ENCODE assay signal across 11 cellular contexts in genomic region chr16:23026777-23027362, GRCh38.
DNase-seq lines count a peak whose midpoint lies in the region; ATAC-seq, FAIRE-seq and TF ChIP-seq lines count a peak whose summit lies in the region.
"Had no signal": no experiment of that assay in that cellular context is flagged by ENCODE, and none has a peak within 500 bp of the region (broad histone marks: within the 10 kb centered on the region; RNA-seq: fewer than 3 reads in every experiment).

No MANE protein-coding gene starts in this region.

- no peak overlapping the region for H3K4me3 Mint-ChIP-seq in naive thymus-derived CD4-positive, alpha-beta T cell
- H3K4me3 Mint-ChIP-seq: CD4-positive, alpha-beta memory T cell had no signal

- H4K20me1 ChIP-seq in hepatocyte (ENCODE audit: insufficient read depth, poor library complexity, severe bottlenecking) = no peaks in the 10 kb centered on the region

- no TSS peak for BruUV-seq in A673 (replicated peaks; lab: Mats Ljungman, UMichigan)

- TF ChIP-seq POLR2A in transverse colon (IDR thresholded peaks at IDR 0.05) = no peak

- WGBS in hepatocyte (ENCODE audit: low lambda C conversion rate, missing lambda C conversion rate) = 45% methylated on average over 4 of the region's 4 CpGs
- 21 to 26% methylated on average over 4 of the region's 4 CpGs for WGBS in transverse colon (ENCODE audit: low coverage in 1 of 2), 2 donors

- H3K4me2 ChIP-seq in hepatocyte = no peak overlapping the region

- no peak for ATAC-seq in naive thymus-derived CD4-positive, alpha-beta T cell
- ATAC-seq in HG03159 (IDR thresholded peaks at IDR 0.05; ENCODE audit: unreplicated experiment) = no peak

- H3K36me3 ChIP-seq in A673 (ENCODE audit: insufficient read depth, low read length, poor library complexity, severe bottlenecking) (no peaks in the 10 kb centered on the region), hepatocyte (replicated peaks; ENCODE audit: insufficient read depth, low read depth) (no peaks in the 10 kb centered on the region), transverse colon (no peaks in the 10 kb centered on the region)
- H3K36me3 ChIP-seq in naive thymus-derived CD4-positive, alpha-beta T cell (ENCODE audit: control insufficient read depth in 2 of 3, insufficient read depth in 3 of 3, low read length in 3 of 3) = no peaks in the 10 kb centered on the region

- POLR2A ChIA-PET in A673 (lab: Charles Lee; ENCODE audit: low non-redundant PET) = no interaction called here
- POLR2A ChIA-PET in naive thymus-derived CD4-positive, alpha-beta T cell (lab: Charles Lee) = no interaction called here

- no peaks in the 10 kb centered on the region for H3K79me2 ChIP-seq in hepatocyte

- CTCF ChIA-PET in A673 (lab: Charles Lee) = no interaction called here
- CTCF ChIA-PET in naive thymus-derived CD4-positive, alpha-beta T cell (lab: Charles Lee) = interaction anchor here (0.6 kb wide), 1 partner anchor 350 kb away, joined by 3 read pairs; no protein-coding TSS in a partner anchor

- H3K27me3 ChIP-seq in A673 (replicated peaks; ENCODE audit: insufficient read depth, low read depth, low read length, poor library complexity) (peaks cover 33% of the 10 kb centered on the region), hepatocyte (no peaks in the 10 kb centered on the region), transverse colon (peaks cover 17% of the 10 kb centered on the region)
- H3K27me3 ChIP-seq in naive thymus-derived CD4-positive, alpha-beta T cell (ENCODE audit: control insufficient read depth in 2 of 2, insufficient read depth in 2 of 2, low read length in 2 of 2) = no peaks in the 10 kb centered on the region

- no peaks in the 10 kb centered on the region for H3K9me3 ChIP-seq in A673 (ENCODE audit: low read depth, low read length, poor library complexity, severe bottlenecking)
- no peaks in the 10 kb centered on the region for H3K9me3 ChIP-seq in hepatocyte (ENCODE audit: low read depth)
- H3K9me3 ChIP-seq in naive thymus-derived CD4-positive, alpha-beta T cell (ENCODE audit: control insufficient read depth in 2 of 3, low read length in 3 of 3) = no peaks in the 10 kb centered on the region
- no peaks in the 10 kb centered on the region for H3K9me3 ChIP-seq in transverse colon

- H3K27ac Mint-ChIP-seq in naive thymus-derived CD4-positive, alpha-beta T cell = no peak overlapping the region
- H3K27ac Mint-ChIP-seq: CD4-positive, alpha-beta memory T cell had no signal

- H3K4me1 ChIP-seq in A673 (ENCODE audit: insufficient read depth, low read length, poor library complexity, severe bottlenecking) (no peaks in the 10 kb centered on the region), hepatocyte (ENCODE audit: insufficient read depth) (no peaks in the 10 kb centered on the region), transverse colon (no peaks in the 10 kb centered on the region)
- H3K4me1 ChIP-seq in naive thymus-derived CD4-positive, alpha-beta T cell (ENCODE audit: control insufficient read depth in 2 of 2, insufficient read depth in 2 of 2, low read length in 2 of 2) = no peaks in the 10 kb centered on the region

- H3K4me3 ChIP-seq in A673 (ENCODE audit: low read depth, low read length, poor library complexity, severe bottlenecking) (no peak overlapping the region), hepatocyte (no peak overlapping the region), transverse colon (no peak overlapping the region)
- H3K4me3 ChIP-seq in naive thymus-derived CD4-positive, alpha-beta T cell (ENCODE audit: low read length) = no peak overlapping the region

- H3K36me3 Mint-ChIP-seq in naive thymus-derived CD4-positive, alpha-beta T cell = no peaks in the 10 kb centered on the region
- H3K36me3 Mint-ChIP-seq: CD4-positive, alpha-beta memory T cell had no signal

- H3K4me1 Mint-ChIP-seq in naive thymus-derived CD4-positive, alpha-beta T cell = no peaks in the 10 kb centered on the region
- H3K4me1 Mint-ChIP-seq: CD4-positive, alpha-beta memory T cell had no signal

- H3K27me3 Mint-ChIP-seq in naive thymus-derived CD4-positive, alpha-beta T cell = peaks cover 2 to 39% (median 34%) of the 10 kb centered on the region in 5 donors

- no peak overlapping the region for H2AFZ ChIP-seq in hepatocyte

- H3K9me2 ChIP-seq in hepatocyte (replicated peaks; ENCODE audit: insufficient read depth) = no peaks in the 10 kb centered on the region

- no peak for TF ChIP-seq EP300 in transverse colon (IDR thresholded peaks at IDR 0.05; ENCODE audit: low read depth)

- in situ Hi-C loops in transverse colon (cut with MboI; ENCODE audit: low pct_ligation_motif_present in 1 of 4, low pct_unique_long_range_greater_than_20kb in 1 of 4, low sequenced_read_pairs in 3 of 4) = no loop called here

- H3K27ac ChIP-seq in A673 (ENCODE audit: low read depth, low read length, poor library complexity, severe bottlenecking) = no peak overlapping the region
- no peak overlapping the region for H3K27ac ChIP-seq in hepatocyte
- no peak overlapping the region for H3K27ac ChIP-seq in naive thymus-derived CD4-positive, alpha-beta T cell (ENCODE audit: low read depth, low read length)
- H3K27ac ChIP-seq in transverse colon = no peak overlapping the region

- no peak for FAIRE-seq in GM19239 (lab: Jason Lieb, UNC)

- intact Hi-C loops in A673 (cut with micrococcal nuclease; ENCODE audit: unreplicated experiment) (no loop called here), transverse colon (cut with DNase I; ENCODE audit: low total_unique reads) (no loop called here)
- intact Hi-C loops in naive thymus-derived CD4-positive, alpha-beta T cell (cut with micrococcal nuclease) = no loop called here

- peak; percentile 49 for DNase-seq in A673 (ENCODE audit: low spot score)
- peak; percentile 8 for DNase-seq in HCEC 1CT
- DNase-seq in SW480 (ENCODE audit: low spot score) = peak; percentile 23
- DNase-seq in hepatocyte (ENCODE audit: low spot score) = peak; percentile 63
- DNase-seq in naive thymus-derived CD4-positive, alpha-beta T cell = no peak
- DNase-seq in GM19239 (ENCODE audit: insufficient read length, low spot score) = no peak
- no peak for DNase-seq in transverse colon
- DNase-seq: activated CD8-positive, alpha-beta memory T cell treated with anti-CD3 and anti-CD28 coated beads, Interleukin-2, amount 50 U/mL, for 48 hours; CD4-positive, alpha-beta memory T cell; Right ventricle myocardium superior had no signal

- TF ChIP-seq CTCF in A673 (conservative IDR thresholded peaks at IDR 0.05; ENCODE audit: low read depth, low read length) (no peak), hepatocyte (IDR thresholded peaks at IDR 0.05; ENCODE audit: poor library complexity) (no peak), transverse colon (IDR thresholded peaks at IDR 0.05) (no peak)

- peaks cover 0 to 3% (median 0%) of the 10 kb centered on the region in 11 donors for H3K9me3 Mint-ChIP-seq in naive thymus-derived CD4-positive, alpha-beta T cell
- H3K9me3 Mint-ChIP-seq: CD4-positive, alpha-beta memory T cell had no signal

Comparison
In these comparisons a context has a peak if more than half of its experiments do, and no peak if none do; other contexts are left out.
1. DNase-seq: peak in A673 (single experiment), HCEC 1CT (single experiment), SW480 (single experiment) and hepatocyte (single experiment); none in naive thymus-derived CD4-positive, alpha-beta T cell (0 of 9), GM19239 (single experiment) and transverse colon (single experiment).